Comparison of ENCODE assay signal across 8 cellular contexts in the genomic region with DNA sequence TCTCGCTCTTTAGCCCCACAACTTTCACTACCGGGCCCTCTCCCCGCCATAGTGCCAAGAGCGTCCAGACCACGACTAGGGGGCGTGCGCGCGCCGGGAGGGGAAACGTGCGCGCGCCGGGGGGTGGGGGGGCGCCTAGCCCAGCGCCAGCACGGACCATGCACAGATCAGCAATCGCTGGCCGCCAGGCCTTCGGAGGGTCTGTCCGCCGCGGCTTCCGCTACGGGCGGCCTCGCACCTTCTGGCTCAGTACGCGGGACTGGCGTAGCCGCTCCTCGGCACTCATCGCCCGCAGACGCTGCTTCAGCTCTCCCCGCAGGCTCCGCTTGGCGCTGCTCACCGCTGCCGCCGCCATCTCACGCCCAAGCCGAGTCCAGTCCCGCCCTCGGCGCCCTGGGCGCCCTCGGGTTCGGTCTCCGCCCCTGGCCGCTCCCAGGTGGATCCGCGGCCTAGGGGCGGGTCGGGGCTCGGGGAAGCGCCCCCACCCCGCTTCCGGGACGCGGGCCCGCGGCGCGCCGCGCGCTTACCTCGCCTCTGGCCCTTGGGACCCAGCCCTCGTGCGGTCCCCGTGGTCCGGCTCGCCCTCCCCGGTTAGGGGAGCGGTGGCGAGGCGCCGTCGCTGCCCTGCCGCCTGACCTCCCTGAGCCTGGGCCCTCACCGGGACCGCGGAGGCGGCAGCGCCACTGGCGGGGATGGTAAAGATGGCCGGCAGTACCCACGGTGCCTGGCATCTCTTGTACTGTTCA. TPM values are rescaled to one million over a fixed set of nuclear protein-coding genes. Genes with fewer than 3 reads are reported as not detected.
A peak's percentile ranks its signal among the peaks of the same experiment; 100 is the strongest.
DNase-seq lines count a peak whose midpoint lies in the region; ATAC-seq and TF ChIP-seq lines count a peak whose summit lies in the region.

A gene (minus strand): TSS at position 381 of the 746 bp plus-strand sequence. CDS start 26 bp downstream, at position 355.

- TF ChIP-seq CTCF in RWPE1 (conservative IDR thresholded peaks at IDR 0.05; ENCODE audit: low read depth) (peak; percentile 41), neural cell (IDR thresholded peaks at IDR 0.05; ENCODE audit: poor library complexity, severe bottlenecking) (peak; percentile 48), stomach (IDR thresholded peaks at IDR 0.05) (peak in 4 of 7 experiments; percentile 18 to 59 (median 35))

- H3K4me2 ChIP-seq in neural cell (ENCODE audit: low read length), result peak within 1 kb of the TSS; percentile 50

- DNase-seq in EL, result peak; percentile 75
- peak; percentile 69 for DNase-seq in KG1 (lab: John Stamatoyannopoulos, UW)
- DNase-seq in RWPE1 (ENCODE audit: low spot score), result peak; percentile 76
- peak; percentile 90 for DNase-seq in activated effector memory CD4-positive, alpha-beta T cell treated with anti-CD3 and anti-CD28 coated beads, Interleukin-2, amount 50 U/mL, for 16 hours
- peak; percentile 45 for DNase-seq in fibroblast of the conjunctiva (ENCODE audit: low read depth)
- peak; percentile 81 for DNase-seq in stomach

- ATAC-seq in GM21723 (IDR thresholded peaks at IDR 0.05; ENCODE audit: unreplicated experiment), result peak; percentile 77

- H3K36me3 ChIP-seq in neural cell (ENCODE audit: insufficient read depth, low read length), result no peaks in the 10 kb centered on the region
- H3K36me3 ChIP-seq in stomach, result peaks cover 0 to 11% (median 4%) of the 10 kb centered on the region in 4 donors

- peak within 1 kb of the TSS; percentile 86 for H3K27ac ChIP-seq in RWPE1
- peak within 1 kb of the TSS; percentile 70 for H3K27ac ChIP-seq in neural cell (ENCODE audit: low read length)
- peak within 1 kb of the TSS; percentile 88 to 99 (median 98) for H3K27ac ChIP-seq in stomach

- TF ChIP-seq POLR2A in stomach (IDR thresholded peaks at IDR 0.05), result peak in 1 of 4 donors; percentile 28

- intact Hi-C loops in stomach (cut with DNase I; ENCODE audit: low total_unique reads), result no loop called here

- CTCF ChIA-PET in RWPE1 (lab: Yijun Ruan, JAX), result interaction anchor here (0.5 kb wide), 1 partner anchor 276 kb away, joined by 3 read pairs; no protein-coding TSS in a partner anchor

- H3K4me3 ChIP-seq in neural cell (ENCODE audit: low read length) (peak within 1 kb of the TSS; percentile 76), stomach (peak within 1 kb of the TSS; percentile 63 to 85 (median 66))

- TF ChIP-seq RAD21 in neural cell (conservative IDR thresholded peaks at IDR 0.05), result no peak

- peak within 1 kb of the TSS; percentile 85 for H3K9ac ChIP-seq in neural cell (ENCODE audit: low read length)

- TF ChIP-seq EP300 in neural cell (conservative IDR thresholded peaks at IDR 0.05; ENCODE audit: poor library complexity, severe bottlenecking), result no peak
- no peak for TF ChIP-seq EP300 in stomach (IDR thresholded peaks at IDR 0.05)

- POLR2A ChIA-PET in RWPE1 (lab: Yijun Ruan, JAX; ENCODE audit: low non-redundant PET), result no interaction called here

- 0 to 2% (median 0%) methylated on average over 22 to 90 of the region's 90 CpGs for WGBS in stomach, 5 donors

- H3K4me1 ChIP-seq in stomach, result peaks cover 10 to 36% (median 18%) of the 10 kb centered on the region in 4 donors

- no peaks in the 10 kb centered on the region for H3K27me3 ChIP-seq in neural cell (ENCODE audit: insufficient read depth, low read depth, low read length)
- H3K27me3 ChIP-seq in stomach, result no peaks in the 10 kb centered on the region

- no peaks in the 10 kb centered on the region for H3K9me2 ChIP-seq in neural cell (ENCODE audit: insufficient read depth, low read length)

- no peaks in the 10 kb centered on the region for H3K9me3 ChIP-seq in neural cell (ENCODE audit: low read length)
- H3K9me3 ChIP-seq in stomach, result no peaks in the 10 kb centered on the region

- H3F3A ChIP-seq in neural cell (ENCODE audit: insufficient read depth, low read length, poor library complexity, severe bottlenecking), result no peaks in the 10 kb centered on the region

- no peaks in the 10 kb centered on the region for H3K79me2 ChIP-seq in neural cell (replicated peaks; ENCODE audit: insufficient read depth, low read length)

- H2AFZ ChIP-seq in neural cell (ENCODE audit: low read depth, low read length), result peak within 1 kb of the TSS; percentile 78

- H4K20me1 ChIP-seq in neural cell (ENCODE audit: insufficient read depth), result no peaks in the 10 kb centered on the region

TF ChIP-seq in neural cell, 6 proteins besides CTCF, POLR2A, EP300 and RAD21:
- no peak for TF ChIP-seq EZH2 (IDR thresholded peaks at IDR 0.05; ENCODE audit: borderline replicate concordance, insufficient read depth, low read length, poor library complexity, severe bottlenecking)
- peak; percentile 43 for TF ChIP-seq MXI1 (conservative IDR thresholded peaks at IDR 0.05; ENCODE audit: poor library complexity, severe bottlenecking)
- peak; percentile 30 for TF ChIP-seq SMC3 (conservative IDR thresholded peaks at IDR 0.05; ENCODE audit: poor library complexity)
- TF ChIP-seq, protein P1, sequence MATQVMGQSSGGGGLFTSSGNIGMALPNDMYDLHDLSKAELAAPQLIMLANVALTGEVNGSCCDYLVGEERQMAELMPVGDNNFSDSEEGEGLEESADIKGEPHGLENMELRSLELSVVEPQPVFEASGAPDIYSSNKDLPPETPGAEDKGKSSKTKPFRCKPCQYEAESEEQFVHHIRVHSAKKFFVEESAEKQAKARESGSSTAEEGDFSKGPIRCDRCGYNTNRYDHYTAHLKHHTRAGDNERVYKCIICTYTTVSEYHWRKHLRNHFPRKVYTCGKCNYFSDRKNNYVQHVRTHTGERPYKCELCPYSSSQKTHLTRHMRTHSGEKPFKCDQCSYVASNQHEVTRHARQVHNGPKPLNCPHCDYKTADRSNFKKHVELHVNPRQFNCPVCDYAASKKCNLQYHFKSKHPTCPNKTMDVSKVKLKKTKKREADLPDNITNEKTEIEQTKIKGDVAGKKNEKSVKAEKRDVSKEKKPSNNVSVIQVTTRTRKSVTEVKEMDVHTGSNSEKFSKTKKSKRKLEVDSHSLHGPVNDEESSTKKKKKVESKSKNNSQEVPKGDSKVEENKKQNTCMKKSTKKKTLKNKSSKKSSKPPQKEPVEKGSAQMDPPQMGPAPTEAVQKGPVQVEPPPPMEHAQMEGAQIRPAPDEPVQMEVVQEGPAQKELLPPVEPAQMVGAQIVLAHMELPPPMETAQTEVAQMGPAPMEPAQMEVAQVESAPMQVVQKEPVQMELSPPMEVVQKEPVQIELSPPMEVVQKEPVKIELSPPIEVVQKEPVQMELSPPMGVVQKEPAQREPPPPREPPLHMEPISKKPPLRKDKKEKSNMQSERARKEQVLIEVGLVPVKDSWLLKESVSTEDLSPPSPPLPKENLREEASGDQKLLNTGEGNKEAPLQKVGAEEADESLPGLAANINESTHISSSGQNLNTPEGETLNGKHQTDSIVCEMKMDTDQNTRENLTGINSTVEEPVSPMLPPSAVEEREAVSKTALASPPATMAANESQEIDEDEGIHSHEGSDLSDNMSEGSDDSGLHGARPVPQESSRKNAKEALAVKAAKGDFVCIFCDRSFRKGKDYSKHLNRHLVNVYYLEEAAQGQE (IDR thresholded peaks at IDR 0.05; ENCODE audit: borderline replicate concordance), result peak; percentile 51
- TF ChIP-seq POLR2AphosphoS5 (IDR thresholded peaks at IDR 0.05), result peak; percentile 81
- TF ChIP-seq TAF1 (IDR thresholded peaks at IDR 0.05; ENCODE audit: low read depth), result peak; percentile 78
TF ChIP-seq in neural cell: peak in this region for 5.

RNA-seq across cellular contexts. Expression of the gene that starts here (rescaled TPM):
- polyA plus RNA-seq in neural cell (9.0 and 12.8 TPM in 2 replicates), stomach (100 to 1,000 TPM in 1 of 3 donors, 10 to 100 TPM in 2; 65.1 to 101 (median 86.7) TPM)
- 9.5 and 11.0 TPM in 2 replicates for polyA minus RNA-seq in neural cell
- total RNA-seq in stomach, result 10 to 100 TPM in 2 of 5 donors, 1 to 10 TPM in 1, not detected in 2; 5.7 to 31.0 (median 17.9) TPM

Comparison
In these comparisons a context has a peak if more than half of its experiments do, and no peak if none do; other contexts are left out.
1. Peak in every context shown above with its lines: DNase-seq, ATAC-seq, H3K4me3 ChIP-seq and H3K27ac ChIP-seq.